Comparison of ENCODE assay signal across 27 cellular contexts in genomic region chr2:39932198-39932597, GRCh38.
A peak's percentile ranks its signal among the peaks of the same experiment; 100 is the strongest.
DNase-seq lines count a peak whose midpoint lies in the region; ATAC-seq and TF ChIP-seq lines count a peak whose summit lies in the region.
"Had no signal": no experiment of that assay in that cellular context is flagged by ENCODE, and none has a peak within 500 bp of the region (broad histone marks: within the 10 kb centered on the region; RNA-seq: fewer than 3 reads in every experiment).

No MANE protein-coding gene starts in this region.

- no peaks in the 10 kb centered on the region for H3K79me2 ChIP-seq in Karpas-422 (ENCODE audit: low read length)

- H3K9me2 ChIP-seq in Karpas-422 (replicated peaks; ENCODE audit: insufficient read depth, low read length), result no peaks in the 10 kb centered on the region

- H3K27me3 ChIP-seq in RWPE2 (ENCODE audit: insufficient read depth, poor library complexity, severe bottlenecking) (no peaks in the 10 kb centered on the region), kidney epithelial cell (ENCODE audit: control insufficient read depth, insufficient read depth, low read length) (no peaks in the 10 kb centered on the region), Karpas-422 (ENCODE audit: low read length) (no peaks in the 10 kb centered on the region)
- H3K27me3 ChIP-seq: BLaER1, SJSA1 had no signal

- no peak overlapping the region for H3K9ac ChIP-seq in Karpas-422 (ENCODE audit: low read length)
- H3K9ac ChIP-seq: BLaER1 had no signal

- ATAC-seq in activated naive CD8-positive, alpha-beta T cell treated with anti-CD3 and anti-CD28 coated beads, Interleukin-2, amount 50 U/mL, for 24 hours, result no peak
- ATAC-seq in RWPE2 (ENCODE audit: low read depth), result peak; percentile 54; the same call in 2 of the 3 replicates
- no peak for ATAC-seq in effector memory CD8-positive, alpha-beta T cell (replicated peaks)
- ATAC-seq: GM23338 had no signal

- H3K27me3 Mint-ChIP-seq in activated naive CD8-positive, alpha-beta T cell treated with anti-CD3 and anti-CD28 coated beads, Interleukin-2, amount 50 U/mL, for 24 hours, result peaks cover 8% of the 10 kb centered on the region
- H3K27me3 Mint-ChIP-seq in activated naive CD8-positive, alpha-beta T cell treated with anti-CD3 and anti-CD28 coated beads for 36 hours, result peaks cover 12% of the 10 kb centered on the region
- H3K27me3 Mint-ChIP-seq in HFFc6 (ENCODE audit: insufficient read depth), result no peaks in the 10 kb centered on the region
- H3K27me3 Mint-ChIP-seq in progenitor cell of endocrine pancreas, result no peaks in the 10 kb centered on the region
- peaks cover 0 to 8% of the 10 kb centered on the region in 2 donors for H3K27me3 Mint-ChIP-seq in effector memory CD8-positive, alpha-beta T cell

- H3K4me3 ChIP-seq in RWPE2 (ENCODE audit: severe bottlenecking) (no peak overlapping the region), kidney epithelial cell (ENCODE audit: low read depth, low read length) (no peak overlapping the region), Karpas-422 (ENCODE audit: low read length) (no peak overlapping the region)
- H3K4me3 ChIP-seq: BLaER1, GM23338, HAP-1, PC-9, SJSA1 had no signal

- H3K4me1 ChIP-seq in RWPE2 (ENCODE audit: insufficient read depth, poor library complexity, severe bottlenecking) (peaks cover 5% of the 10 kb centered on the region), Karpas-422 (ENCODE audit: low read length) (no peaks in the 10 kb centered on the region)
- H3K4me1 ChIP-seq: HAP-1, SJSA1 had no signal

- H3K4me2 ChIP-seq in Karpas-422 (ENCODE audit: low read depth, low read length, poor library complexity, severe bottlenecking), result no peak overlapping the region
- H3K4me2 ChIP-seq: BLaER1, GM23338, PC-9 had no signal

- peaks cover 39% of the 10 kb centered on the region for H3K4me1 Mint-ChIP-seq in activated naive CD8-positive, alpha-beta T cell treated with anti-CD3 and anti-CD28 coated beads, Interleukin-2, amount 50 U/mL, for 24 hours
- peaks cover 9% of the 10 kb centered on the region for H3K4me1 Mint-ChIP-seq in activated naive CD8-positive, alpha-beta T cell treated with anti-CD3 and anti-CD28 coated beads for 36 hours
- peaks cover 82% of the 10 kb centered on the region for H3K4me1 Mint-ChIP-seq in HFFc6 (ENCODE audit: low read depth)
- H3K4me1 Mint-ChIP-seq in progenitor cell of endocrine pancreas (ENCODE audit: low read depth), result peaks cover 4% of the 10 kb centered on the region
- no peaks in the 10 kb centered on the region for H3K4me1 Mint-ChIP-seq in effector memory CD8-positive, alpha-beta T cell (ENCODE audit: low read depth in 2 of 2)
- H3K4me1 Mint-ChIP-seq: CD4-positive, CD25-positive, alpha-beta regulatory T cell; GM23338 had no signal

- DNase-seq in activated naive CD8-positive, alpha-beta T cell treated with anti-CD3 and anti-CD28 coated beads, Interleukin-2, amount 50 U/mL, for 24 hours, result no peak
- DNase-seq in activated naive CD8-positive, alpha-beta T cell treated with anti-CD3 and anti-CD28 coated beads for 36 hours, result no peak
- DNase-seq in HFFc6 (no peak), RWPE2 (ENCODE audit: low spot score) (no peak), kidney epithelial cell (ENCODE audit: low read depth) (peak; percentile 5), Karpas-422 (no peak), progenitor cell of endocrine pancreas (ENCODE audit: low spot score, unreplicated experiment) (no peak)
- no peak for DNase-seq in effector memory CD8-positive, alpha-beta T cell
- DNase-seq: CD4-positive, CD25-positive, alpha-beta regulatory T cell; DMS153; DND-41; Kasumi-1; MV-4-11; NCI-H1105; NCI-H1436 treated with DMSO at 0.1 percent for 48 hours; NCI-H187 treated with DMSO at 0.1 percent for 48 hours; NCI-H2107; NCI-H446 treated with DMSO at 0.1 percent for 48 hours; NCI-H526; NCI-H82; NK-92 treated with Interleukin-12 subunit alpha and Interleukin-12 subunit beta, amount 100 ng/mL, for 24 hours; Right ventricle myocardium superior had no signal

- H3K36me3 Mint-ChIP-seq in activated naive CD8-positive, alpha-beta T cell treated with anti-CD3 and anti-CD28 coated beads, Interleukin-2, amount 50 U/mL, for 24 hours (ENCODE audit: low read depth), result peaks cover 32% of the 10 kb centered on the region
- H3K36me3 Mint-ChIP-seq in activated naive CD8-positive, alpha-beta T cell treated with anti-CD3 and anti-CD28 coated beads for 36 hours, result peaks cover 21% of the 10 kb centered on the region
- H3K36me3 Mint-ChIP-seq in HFFc6 (ENCODE audit: low read depth) (peaks cover 29% of the 10 kb centered on the region), progenitor cell of endocrine pancreas (ENCODE audit: insufficient read depth) (no peaks in the 10 kb centered on the region)
- no peaks in the 10 kb centered on the region for H3K36me3 Mint-ChIP-seq in effector memory CD8-positive, alpha-beta T cell (ENCODE audit: insufficient read depth)
- H3K36me3 Mint-ChIP-seq: CD4-positive, CD25-positive, alpha-beta regulatory T cell had no signal

- no peak overlapping the region for H3K4me3 Mint-ChIP-seq in activated naive CD8-positive, alpha-beta T cell treated with anti-CD3 and anti-CD28 coated beads, Interleukin-2, amount 50 U/mL, for 24 hours
- H3K4me3 Mint-ChIP-seq in activated naive CD8-positive, alpha-beta T cell treated with anti-CD3 and anti-CD28 coated beads for 36 hours, result no peak overlapping the region
- H3K4me3 Mint-ChIP-seq in HFFc6 (peak overlapping the region; percentile 22; the same call in 1 of the 2 replicates), progenitor cell of endocrine pancreas (ENCODE audit: low read depth) (no peak overlapping the region)
- H3K4me3 Mint-ChIP-seq in effector memory CD8-positive, alpha-beta T cell, result no peak overlapping the region
- H3K4me3 Mint-ChIP-seq: CD4-positive, CD25-positive, alpha-beta regulatory T cell; GM23338 had no signal

- H4K20me1 ChIP-seq in Karpas-422 (ENCODE audit: insufficient read depth, low read depth, low read length), result no peaks in the 10 kb centered on the region
- H4K20me1 ChIP-seq: BLaER1 had no signal

- H3K27ac Mint-ChIP-seq in activated naive CD8-positive, alpha-beta T cell treated with anti-CD3 and anti-CD28 coated beads, Interleukin-2, amount 50 U/mL, for 24 hours, result peak overlapping the region; percentile 22
- no peak overlapping the region for H3K27ac Mint-ChIP-seq in activated naive CD8-positive, alpha-beta T cell treated with anti-CD3 and anti-CD28 coated beads for 36 hours
- H3K27ac Mint-ChIP-seq in HFFc6 (peak overlapping the region; percentile 71), progenitor cell of endocrine pancreas (no peak overlapping the region)
- H3K27ac Mint-ChIP-seq in effector memory CD8-positive, alpha-beta T cell, result no peak overlapping the region
- H3K27ac Mint-ChIP-seq: CD4-positive, CD25-positive, alpha-beta regulatory T cell; GM23338 had no signal

- H2AFZ ChIP-seq in Karpas-422 (ENCODE audit: low read length), result no peak overlapping the region
- H2AFZ ChIP-seq: GM23338, PC-9 had no signal

- H3K36me3 ChIP-seq in RWPE2 (ENCODE audit: low read depth), result no peaks in the 10 kb centered on the region
- H3K36me3 ChIP-seq in kidney epithelial cell (ENCODE audit: control insufficient read depth, insufficient read depth, low read length), result no peaks in the 10 kb centered on the region
- no peaks in the 10 kb centered on the region for H3K36me3 ChIP-seq in Karpas-422 (ENCODE audit: insufficient read depth, low read length)
- H3K36me3 ChIP-seq: BLaER1, HAP-1, SJSA1 had no signal

- H3K9me3 Mint-ChIP-seq in activated naive CD8-positive, alpha-beta T cell treated with anti-CD3 and anti-CD28 coated beads, Interleukin-2, amount 50 U/mL, for 24 hours, result peaks cover 3% of the 10 kb centered on the region
- H3K9me3 Mint-ChIP-seq in activated naive CD8-positive, alpha-beta T cell treated with anti-CD3 and anti-CD28 coated beads for 36 hours, result no peaks in the 10 kb centered on the region
- peaks cover 7% of the 10 kb centered on the region for H3K9me3 Mint-ChIP-seq in HFFc6
- no peaks in the 10 kb centered on the region for H3K9me3 Mint-ChIP-seq in progenitor cell of endocrine pancreas (ENCODE audit: low read depth)
- H3K9me3 Mint-ChIP-seq in effector memory CD8-positive, alpha-beta T cell, result no peaks in the 10 kb centered on the region
- H3K9me3 Mint-ChIP-seq: CD4-positive, CD25-positive, alpha-beta regulatory T cell; GM23338 had no signal

- H3K9me3 ChIP-seq in RWPE2 (ENCODE audit: severe bottlenecking), result no peaks in the 10 kb centered on the region
- H3K9me3 ChIP-seq in Karpas-422 (ENCODE audit: low read length), result no peaks in the 10 kb centered on the region
- H3K9me3 ChIP-seq: SJSA1 had no signal

- TF ChIP-seq CTCF in HFFc6 (IDR thresholded peaks at IDR 0.05), result no peak
- no peak for TF ChIP-seq CTCF in RWPE2 (IDR thresholded peaks at IDR 0.05; ENCODE audit: poor library complexity, severe bottlenecking)
- TF ChIP-seq CTCF in kidney epithelial cell (IDR thresholded peaks at IDR 0.05; ENCODE audit: insufficient read depth, low read length, poor library complexity, severe bottlenecking), result no peak
- TF ChIP-seq CTCF in progenitor cell of endocrine pancreas (IDR thresholded peaks at IDR 0.05; ENCODE audit: unreplicated experiment), result no peak

- no peak overlapping the region for H3K27ac ChIP-seq in RWPE2 (ENCODE audit: poor library complexity, severe bottlenecking)
- no peak overlapping the region for H3K27ac ChIP-seq in Karpas-422 (ENCODE audit: low read length)
- H3K27ac ChIP-seq: BLaER1, PC-9, SJSA1 had no signal

Comparison
In these comparisons a context has a peak if more than half of its experiments do, and no peak if none do; other contexts are left out.
1. H3K27ac Mint-ChIP-seq: peak in activated naive CD8-positive, alpha-beta T cell treated with anti-CD3 and anti-CD28 coated beads, Interleukin-2, amount 50 U/mL, for 24 hours (single experiment) and HFFc6 (single experiment); none in activated naive CD8-positive, alpha-beta T cell treated with anti-CD3 and anti-CD28 coated beads for 36 hours (single experiment), progenitor cell of endocrine pancreas (single experiment) and effector memory CD8-positive, alpha-beta T cell (0 of 2).